9 cellular contexts compared by ENCODE assay signal in the genomic region with DNA sequence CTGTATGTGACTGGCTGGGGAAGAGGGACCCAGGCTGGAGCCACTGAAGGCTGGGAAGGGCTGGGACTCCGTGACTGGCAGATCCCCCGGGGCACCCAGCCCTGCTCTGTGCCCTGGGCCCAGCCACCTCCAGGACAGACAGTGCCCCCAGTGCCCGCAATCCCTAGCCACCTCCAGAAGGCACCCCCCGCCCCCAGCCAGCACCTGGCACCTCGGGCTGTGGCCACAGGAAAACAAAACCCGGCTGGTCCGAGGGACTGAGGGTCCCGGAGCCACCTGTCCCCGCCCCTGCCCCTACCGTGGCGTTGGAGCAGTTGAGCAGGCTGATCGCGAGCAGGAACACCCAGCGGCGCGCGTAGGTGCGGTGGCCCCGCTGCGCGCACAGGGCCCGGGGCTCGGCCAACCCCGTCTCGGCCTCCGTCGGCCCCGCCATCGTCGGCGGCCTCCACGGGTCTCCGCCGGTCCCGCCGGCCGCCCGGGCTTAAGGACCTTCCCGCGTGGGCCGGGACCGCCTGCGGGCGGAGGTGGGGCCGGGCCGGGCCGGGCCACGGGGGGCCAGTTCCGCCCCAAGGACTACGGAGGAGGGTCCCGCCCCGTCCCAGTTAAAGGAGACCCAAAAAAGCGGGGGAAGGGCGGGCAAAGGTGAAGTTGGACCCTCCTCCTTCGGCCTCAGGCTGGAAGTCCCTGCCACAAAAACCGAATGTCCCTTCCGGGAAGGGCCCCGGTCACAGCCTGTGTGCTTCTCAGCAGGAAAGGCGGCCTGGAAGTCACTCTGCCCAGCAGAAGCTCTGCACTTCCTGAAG. TPM values are rescaled to one million over a fixed set of nuclear protein-coding genes. Genes with fewer than 3 reads are reported as not detected.
DNase-seq lines count a peak whose midpoint lies in the region; ATAC-seq and TF ChIP-seq lines count a peak whose summit lies in the region.
"Had no signal": no experiment of that assay in that cellular context is flagged by ENCODE, and none has a peak within 500 bp of the region (broad histone marks: within the 10 kb centered on the region; RNA-seq: fewer than 3 reads in every experiment).

Gene SLC49A3, minus strand, starts transcription at position 457 of the 803 bp plus-strand sequence. Its CDS starts 24 bp downstream, at position 433.

- no peak for TF ChIP-seq CTCF in BJ (IDR thresholded peaks at IDR 0.05; ENCODE audit: insufficient read depth, low read depth, low read length)
- no peak for TF ChIP-seq CTCF in heart left ventricle (IDR thresholded peaks at IDR 0.05)
- TF ChIP-seq CTCF in osteoblast (IDR thresholded peaks at IDR 0.05; ENCODE audit: extremely low read depth, low read depth, low read length) = no peak

- no peaks in the 10 kb centered on the region for H3K9me3 Mint-ChIP-seq in T-cell

- H3K4me1 Mint-ChIP-seq in T-cell = peaks cover 0 to 8% (median 7%) of the 10 kb centered on the region in 3 donors

- peaks cover 11 to 17% of the 10 kb centered on the region in 2 donors for H3K27me3 Mint-ChIP-seq in T-cell

- H3K4me3 Mint-ChIP-seq in T-cell = peak within 1 kb of the TSS in 2 of 3 donors; percentile 6 to 22

- no peaks in the 10 kb centered on the region for H3K9me3 ChIP-seq in heart left ventricle
- H3K9me3 ChIP-seq in osteoblast (ENCODE audit: low read depth, low read length) = no peaks in the 10 kb centered on the region

- H3K36me3 ChIP-seq in BJ (ENCODE audit: control insufficient read depth, insufficient read depth, low read length) (no peaks in the 10 kb centered on the region), heart left ventricle (no peaks in the 10 kb centered on the region), osteoblast (ENCODE audit: insufficient read depth, low read length) (no peaks in the 10 kb centered on the region)

- no peaks in the 10 kb centered on the region for H4K20me1 ChIP-seq in osteoblast (ENCODE audit: insufficient read depth, low read length)

- CTCF ChIA-PET in BJ (lab: Yijun Ruan, JAX) (no interaction called here), T-cell (lab: Charles Lee) (no interaction called here)

- H2AFZ ChIP-seq in osteoblast (ENCODE audit: low read length) = peak within 1 kb of the TSS; percentile 93

- peak within 1 kb of the TSS; percentile 76 to 93 (median 84) for H3K27ac ChIP-seq in heart left ventricle
- H3K27ac ChIP-seq in osteoblast (ENCODE audit: low read depth, low read length) = peak within 1 kb of the TSS; percentile 94

- intact Hi-C loops in heart left ventricle (cut with DNase I) = no loop called here

- POLR2A ChIA-PET in BJ (lab: Charles Lee) (no interaction called here), T-cell (lab: Charles Lee) (no interaction called here)

- peak within 1 kb of the TSS; percentile 31 for H3K4me3 ChIP-seq in BJ (ENCODE audit: low read depth, low read length)
- peak within 1 kb of the TSS; percentile 55 to 78 (median 62) for H3K4me3 ChIP-seq in heart left ventricle
- H3K4me3 ChIP-seq in osteoblast (ENCODE audit: insufficient read depth, low read length) = peak within 1 kb of the TSS; percentile 74

- no peak for DNase-seq in BJ (ENCODE audit: low read depth)
- DNase-seq in T-cell = no peak
- peak in 4 of 5 donors; percentile 57 to 75 (median 63) for DNase-seq in heart left ventricle
- peak; percentile 93 for DNase-seq in osteoblast (ENCODE audit: insufficient read length, low spot score, missing footprints)
- no peak for DNase-seq in stimulated activated CD4-positive, alpha-beta T cell treated with anti-CD3 and anti-CD28 coated beads, Interleukin-1b, Interleukin-23, amount 100 ng/mL, for 48 hours
- DNase-seq in epidermal melanocyte (ENCODE audit: insufficient read length, low spot score) = no peak
- DNase-seq in activated effector memory CD4-positive, alpha-beta T cell treated with Interleukin-2 at 50 U/mL for 16 hours = no peak
- DNase-seq: activated CD4-positive, CD25-positive, alpha-beta regulatory T cell had no signal

- no peaks in the 10 kb centered on the region for H3K79me2 ChIP-seq in osteoblast (ENCODE audit: insufficient read depth, low read length)

- peak within 1 kb of the TSS; percentile 78 for H3K4me2 ChIP-seq in osteoblast (ENCODE audit: insufficient read depth, low read length)

- 8 to 32% (median 17%) methylated on average over 5 to 59 of the region's 59 CpGs for WGBS in heart left ventricle, 4 donors

- no peak for TF ChIP-seq POLR2A in heart left ventricle (IDR thresholded peaks at IDR 0.05)

- H3K27me3 ChIP-seq in BJ (ENCODE audit: control insufficient read depth, insufficient read depth, low read length) = peaks cover 2% of the 10 kb centered on the region; the same call in 1 of the 2 replicates
- no peaks in the 10 kb centered on the region for H3K27me3 ChIP-seq in heart left ventricle
- peaks cover 3% of the 10 kb centered on the region for H3K27me3 ChIP-seq in osteoblast (ENCODE audit: insufficient read depth, low read length)

- no peak within 1 kb of the TSS for H3K27ac Mint-ChIP-seq in T-cell

- H3K4me1 ChIP-seq in heart left ventricle (peaks cover 0 to 46% (median 34%) of the 10 kb centered on the region in 12 donors), osteoblast (ENCODE audit: insufficient read depth, low read length) (peaks cover 30% of the 10 kb centered on the region)

- ATAC-seq in T-cell (replicated peaks in 1 of 4) (peak in 3 of 4 experiments; percentile 30 to 47 (median 45)), heart left ventricle (peak in 3 of 4 donors; percentile 20 to 37 (median 21)), HG02852 (IDR thresholded peaks at IDR 0.05; ENCODE audit: unreplicated experiment) (no peak)

- H3K36me3 Mint-ChIP-seq in T-cell = peaks cover 2% of the 10 kb centered on the region

RNA-seq across cellular contexts. Expression of gene SLC49A3, which starts in this region (rescaled TPM):
- 1.6 and 2.8 TPM in 2 replicates for polyA plus RNA-seq in BJ (2011; rRNA removed)
- polyA minus RNA-seq in BJ (2011; rRNA and poly(A)+ RNA removed) = 2.0 and 2.3 TPM in 2 replicates
- total RNA-seq in T-cell = 1 to 10 TPM in 4 of 5 donors, under 1 TPM in 1; 0.53 to 2.7 (median 1.4) TPM
- 10 to 100 TPM in 3 of 9 donors, 1 to 10 TPM in 6; 5.6 to 20.5 (median 8.9) TPM for total RNA-seq in heart left ventricle
- 1 to 10 TPM; 5.2 to 9.8 TPM for polyA plus RNA-seq in heart left ventricle
- total RNA-seq in osteoblast = 11.6 and 13.6 TPM in 2 replicates

Comparison
In these comparisons a context has a peak if more than half of its experiments do, and no peak if none do; other contexts are left out.
1. DNase-seq: peak in heart left ventricle (4 of 5) and osteoblast (single experiment); none in BJ (single experiment), T-cell (0 of 34), stimulated activated CD4-positive, alpha-beta T cell treated with anti-CD3 and anti-CD28 coated beads, Interleukin-1b, Interleukin-23, amount 100 ng/mL, for 48 hours (single experiment), epidermal melanocyte (single experiment) and activated effector memory CD4-positive, alpha-beta T cell treated with Interleukin-2 at 50 U/mL for 16 hours (single experiment).
2. Peak in every context shown above with its lines, with median percentiles within 50 percentile points of each other: H3K4me3 ChIP-seq.